Comparison of ENCODE assay signal across 18 cellular contexts in genomic region chr13:26605845-26606244, GRCh38. TPM values are rescaled to one million over a fixed set of nuclear protein-coding genes. Genes with fewer than 3 reads are reported as not detected.
DNase-seq lines count a peak whose midpoint lies in the region; ATAC-seq, FAIRE-seq and TF ChIP-seq lines count a peak whose summit lies in the region.
"Had no signal": no experiment of that assay in that cellular context is flagged by ENCODE, and none has a peak within 500 bp of the region (broad histone marks: within the 10 kb centered on the region; RNA-seq: fewer than 3 reads in every experiment).

No MANE protein-coding gene starts in this region.

- DNase-seq in A549 (ENCODE audit: low read depth in 1 of 2, low spot score in 1 of 2) = peak; percentile 3 to 19
- DNase-seq in H7 = peak; percentile 42
- peak; percentile 65 for DNase-seq in WERI-Rb-1
- DNase-seq in iPS-NIHi11 (ENCODE audit: low spot score) = peak; percentile 60
- DNase-seq in stimulated activated naive B cell treated with anti-CD40 and anti-IgM and Interleukin-4, amounts not matched to agents 10 μg/mL and 1 μg/mL and 100 μg/mL, for 72 hours = no peak
- no peak for DNase-seq in right cardiac atrium
- DNase-seq: activated CD8-positive, alpha-beta T cell treated with anti-CD3 and anti-CD28 coated beads for 36 hours; activated effector memory CD4-positive, alpha-beta T cell treated with Interleukin-2 at 50 U/mL for 16 hours; DMS79 treated with DMSO at 0.1 percent for 48 hours; NCI-H2171; occipital lobe; stimulated activated CD8-positive, alpha-beta memory T cell treated with anti-CD3 and anti-CD28 coated beads, Interleukin-4, amount 100 ng/mL, for 48 hours; T-helper 2 cell had no signal

- TF ChIP-seq EP300 in A549 (IDR thresholded peaks at IDR 0.05) = no peak

- POLR2A ChIA-PET in A549 (lab: Yijun Ruan, JAX) = interaction anchor here (0.7 kb wide), 1 partner anchor 109 kb away, joined by 3 read pairs; no protein-coding TSS in a partner anchor

- TF ChIP-seq CTCF in A549 (IDR thresholded peaks at IDR 0.05) (no peak), WERI-Rb-1 (IDR thresholded peaks at IDR 0.05; ENCODE audit: low read depth, low read length) (peak; percentile 61)

- FAIRE-seq in A549 (lab: Jason Lieb, UNC) = no peak

- CTCF ChIA-PET in A549 (lab: Yijun Ruan, JAX) = interaction anchor here (1.8 kb wide), 2 partner anchors 93 to 421 kb away, joined by 8 read pairs; no protein-coding TSS in a partner anchor

- H3K4me3 ChIP-seq in A549 (no peak overlapping the region), H7 (ENCODE audit: insufficient read depth, low read depth, low read length) (no peak overlapping the region), WERI-Rb-1 (ENCODE audit: low read depth, low read length) (no peak overlapping the region), right cardiac atrium (ENCODE audit: low read length) (no peak overlapping the region)
- H3K4me3 ChIP-seq: cardiac muscle cell had no signal

- no peak overlapping the region for H3K4me2 ChIP-seq in A549

- TF ChIP-seq POLR2A in A549 (IDR thresholded peaks at IDR 0.05; ENCODE audit: low read length) = no peak

- no peak overlapping the region for H3K4me3 Mint-ChIP-seq in stimulated activated naive B cell treated with anti-CD40 and anti-IgM and Interleukin-4, amounts not matched to agents 10 μg/mL and 1 μg/mL and 100 μg/mL, for 72 hours
- H3K4me3 Mint-ChIP-seq: activated CD8-positive, alpha-beta T cell treated with anti-CD3 and anti-CD28 coated beads for 36 hours; memory B cell had no signal

- no peaks in the 10 kb centered on the region for H3K4me1 Mint-ChIP-seq in stimulated activated naive B cell treated with anti-CD40 and anti-IgM and Interleukin-4, amounts not matched to agents 10 μg/mL and 1 μg/mL and 100 μg/mL, for 72 hours
- H3K4me1 Mint-ChIP-seq: memory B cell had no signal

- intact Hi-C loops in right cardiac atrium (cut with DNase I) = no loop called here

- no peak for TF ChIP-seq RAD21 in A549 (conservative IDR thresholded peaks at IDR 0.05 in 1 of 2, IDR thresholded peaks at IDR 0.05 in 1 of 2)

- 10% methylated on average over 2 of the region's 2 CpGs for WGBS in A549 (ENCODE audit: missing lambda C conversion rate)
- WGBS in right cardiac atrium = 87% methylated on average over 2 of the region's 2 CpGs

- peaks cover 0 to 15% of the 10 kb centered on the region in 2 donors for H3K27me3 Mint-ChIP-seq in stimulated activated naive B cell treated with anti-CD40 and anti-IgM and Interleukin-4, amounts not matched to agents 10 μg/mL and 1 μg/mL and 100 μg/mL, for 72 hours

- no peaks in the 10 kb centered on the region for H3K9me3 Mint-ChIP-seq in stimulated activated naive B cell treated with anti-CD40 and anti-IgM and Interleukin-4, amounts not matched to agents 10 μg/mL and 1 μg/mL and 100 μg/mL, for 72 hours
- H3K9me3 Mint-ChIP-seq: activated CD8-positive, alpha-beta T cell treated with anti-CD3 and anti-CD28 coated beads for 36 hours; memory B cell had no signal

- H3K36me3 Mint-ChIP-seq in stimulated activated naive B cell treated with anti-CD40 and anti-IgM and Interleukin-4, amounts not matched to agents 10 μg/mL and 1 μg/mL and 100 μg/mL, for 72 hours = no peaks in the 10 kb centered on the region
- H3K36me3 Mint-ChIP-seq: memory B cell had no signal

- no peaks in the 10 kb centered on the region for H3K27me3 ChIP-seq in H7 (ENCODE audit: control insufficient read depth, insufficient read depth, low read length)
- H3K27me3 ChIP-seq in WERI-Rb-1 (ENCODE audit: insufficient read depth, low read depth, severe bottlenecking) = no peaks in the 10 kb centered on the region
- H3K27me3 ChIP-seq in right cardiac atrium (ENCODE audit: control insufficient read depth, insufficient read depth) = no peaks in the 10 kb centered on the region
- H3K27me3 ChIP-seq: cardiac muscle cell had no signal

- H3K9me3 ChIP-seq in A549 (no peaks in the 10 kb centered on the region), WERI-Rb-1 (ENCODE audit: severe bottlenecking) (no peaks in the 10 kb centered on the region), right cardiac atrium (ENCODE audit: control insufficient read depth, low read length) (no peaks in the 10 kb centered on the region)

- ATAC-seq in A549 (peak; percentile 78 to 79; a peak in 5 of 6 replicates), HG03571 (IDR thresholded peaks at IDR 0.05; ENCODE audit: unreplicated experiment) (no peak), GM21360 (IDR thresholded peaks at IDR 0.05; ENCODE audit: unreplicated experiment) (no peak), right cardiac atrium (no peak)
- ATAC-seq in stimulated activated naive B cell treated with anti-CD40 and anti-IgM and Interleukin-4, amounts not matched to agents 10 μg/mL and 1 μg/mL and 100 μg/mL, for 72 hours (replicated peaks) = no peak
- ATAC-seq: activated CD8-positive, alpha-beta T cell treated with anti-CD3 and anti-CD28 coated beads for 36 hours had no signal

- H3K36me3 ChIP-seq in H7 (replicated peaks; ENCODE audit: control insufficient read depth, insufficient read depth, low read length) (no peaks in the 10 kb centered on the region), WERI-Rb-1 (peaks cover 4% of the 10 kb centered on the region)
- H3K36me3 ChIP-seq: cardiac muscle cell had no signal

- H3K27ac ChIP-seq in A549 (no peak overlapping the region), WERI-Rb-1 (no peak overlapping the region), right cardiac atrium (ENCODE audit: low read length) (no peak overlapping the region)
- H3K27ac ChIP-seq: cardiac muscle cell, epithelial cell of prostate had no signal

- H3K4me1 ChIP-seq in A549 = no peaks in the 10 kb centered on the region
- peaks cover 4% of the 10 kb centered on the region for H3K4me1 ChIP-seq in right cardiac atrium (ENCODE audit: control insufficient read depth, insufficient read depth, low read length)

- H3K27ac Mint-ChIP-seq in stimulated activated naive B cell treated with anti-CD40 and anti-IgM and Interleukin-4, amounts not matched to agents 10 μg/mL and 1 μg/mL and 100 μg/mL, for 72 hours = no peak overlapping the region
- H3K27ac Mint-ChIP-seq: activated CD8-positive, alpha-beta T cell treated with anti-CD3 and anti-CD28 coated beads for 36 hours; memory B cell had no signal

TF ChIP-seq in A549, 52 proteins besides CTCF, POLR2A, EP300 and RAD21 (continues in another document):
- TF ChIP-seq KDM5A (IDR thresholded peaks at IDR 0.05) (no peak), ZNF302 (CRISPR knock-in tag; IDR thresholded peaks at IDR 0.05) (no peak), BHLHE40 (IDR thresholded peaks at IDR 0.05; ENCODE audit: low read depth, low read length) (no peak), REST (IDR thresholded peaks at IDR 0.05) (no peak), ELK1 (IDR thresholded peaks at IDR 0.05; ENCODE audit: low read depth, low read length) (no peak), CBX2 (IDR thresholded peaks at IDR 0.05; ENCODE audit: borderline replicate concordance, low read depth) (no peak), JUNB (IDR thresholded peaks at IDR 0.05) (no peak), HOXB13 (CRISPR knock-in tag; IDR thresholded peaks at IDR 0.05; ENCODE audit: low read depth) (no peak), POLR2AphosphoS2 (conservative IDR thresholded peaks at IDR 0.05; ENCODE audit: low read length) (no peak)

RNA-seq across cellular contexts. Expression of gene WASF3, which starts 48.4 kb away (rescaled TPM):
- polyA plus RNA-seq in A549 (2011; rRNA removed) (0.45 and 0.56 TPM in 2 replicates), A549 (2017; fragmentation: RNase III; extraction: RNeasy Plus Mini Kit Qiagen cat#74134 plus additional on column Dnase treatment) (0.09 to 0.12 TPM (median 0.10 TPM) in 3 replicates), right cardiac atrium (5.9 TPM)
- 0.22 and 0.29 TPM in 2 replicates for polyA plus RNA-seq in A549 (2012; cell fraction: cytosol; rRNA removed)
- polyA plus RNA-seq in A549 (2012; cell fraction: nucleus; rRNA removed) = 0.17 and 0.28 TPM in 2 replicates
- polyA minus RNA-seq in A549 (2011; rRNA and poly(A)+ RNA removed) = 0.29 and 0.50 TPM in 2 replicates
- 19.1 and 26.9 TPM in 2 replicates for total RNA-seq in H7 (2014; rRNA removed; shearing (Covaris generic))
- 10 to 100 TPM; 12.7 to 16.0 (median 14.4) TPM for total RNA-seq in right cardiac atrium

Comparison
In these comparisons a context has a peak if more than half of its experiments do, and no peak if none do; other contexts are left out.
1. ATAC-seq: peak in A549 (2 of 2); none in HG03571 (single experiment), stimulated activated naive B cell treated with anti-CD40 and anti-IgM and Interleukin-4, amounts not matched to agents 10 μg/mL and 1 μg/mL and 100 μg/mL, for 72 hours (0 of 2), GM21360 (single experiment) and right cardiac atrium (0 of 2).
2. DNase-seq: peak in A549 (2 of 2), H7 (single experiment), WERI-Rb-1 (single experiment) and iPS-NIHi11 (single experiment); none in stimulated activated naive B cell treated with anti-CD40 and anti-IgM and Interleukin-4, amounts not matched to agents 10 μg/mL and 1 μg/mL and 100 μg/mL, for 72 hours (single experiment) and right cardiac atrium (0 of 3).